Comparison of ENCODE assay signal across 8 cellular contexts in the genomic region with DNA sequence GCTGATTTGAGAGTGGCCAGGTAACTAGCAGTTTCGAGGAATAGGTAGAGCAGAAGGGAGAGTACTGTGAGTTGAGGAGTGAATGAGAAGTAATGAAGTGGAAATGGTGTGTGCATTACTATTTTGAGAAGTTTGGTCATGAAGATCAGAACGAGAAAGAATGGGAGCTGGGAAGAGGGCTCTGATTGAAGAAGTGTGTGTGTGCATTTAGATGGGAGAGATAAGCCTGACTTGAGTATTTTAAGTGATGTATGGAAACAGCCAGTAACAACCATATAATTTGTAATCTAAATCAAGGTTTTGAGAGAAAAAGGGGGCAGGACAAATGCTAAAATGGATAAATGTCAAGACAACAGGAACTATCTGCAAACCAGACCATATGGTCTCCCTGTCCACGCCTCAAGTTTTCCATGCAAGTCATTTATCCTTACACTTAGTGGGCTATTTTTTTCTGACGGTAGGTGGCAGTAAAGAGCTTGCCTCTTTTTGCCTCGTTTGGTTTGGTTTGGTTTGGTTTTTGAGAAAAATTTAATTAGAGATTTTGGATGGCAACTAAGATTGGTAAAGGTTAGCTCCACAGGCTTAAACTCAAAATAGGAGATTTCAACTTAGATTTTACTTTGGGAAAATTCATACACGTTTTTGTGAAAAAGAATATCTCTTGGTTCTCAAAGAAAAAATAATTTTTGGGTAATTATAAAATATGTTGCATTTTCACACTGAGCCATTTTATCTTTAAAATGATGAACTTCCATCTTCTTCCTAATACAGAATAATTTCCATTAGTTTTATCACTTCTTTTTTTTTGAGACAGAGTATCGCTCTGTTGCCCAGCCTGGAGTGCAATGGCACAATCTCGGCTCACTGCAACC. TPM values are rescaled to one million over a fixed set of nuclear protein-coding genes. Genes with fewer than 3 reads are reported as not detected.
A peak's percentile ranks its signal among the peaks of the same experiment; 100 is the strongest.
DNase-seq lines count a peak whose midpoint lies in the region; ATAC-seq and TF ChIP-seq lines count a peak whose summit lies in the region.

No MANE protein-coding gene starts in this region.

- H3K27ac ChIP-seq in Panc1 (ENCODE audit: low read length) (no peak overlapping the region), right lobe of liver (no peak overlapping the region), tibial nerve (no peak overlapping the region)

- in situ Hi-C loops in Panc1 (cut with HindIII; ENCODE audit: low pct_unique_long_range_greater_than_20kb, low sequenced_read_pairs) = no loop called here

- H3K9me3 ChIP-seq in Panc1 (ENCODE audit: control insufficient read depth, insufficient read depth, low read depth, low read length) (no peaks in the 10 kb centered on the region), right lobe of liver (no peaks in the 10 kb centered on the region), tibial nerve (no peaks in the 10 kb centered on the region)

- DNase-seq in activated CD8-positive, alpha-beta memory T cell treated with anti-CD3 and anti-CD28 coated beads, Interleukin-2, amount 50 U/mL, for 4 hours = peak; percentile 21
- DNase-seq in activated CD8-positive, alpha-beta memory T cell treated with anti-CD3 and anti-CD28 coated beads for 24 hours = no peak
- DNase-seq in Kasumi-1 (lab: John Stamatoyannopoulos, UW) (peak; percentile 69 to 82), Panc1 (ENCODE audit: low read depth, low spot score) (no peak), right lobe of liver (no peak), tibial nerve (ENCODE audit: low spot score in 2 of 2) (peak in 1 of 2 donors; percentile 91)
- DNase-seq in central memory CD4-positive, alpha-beta T cell = peak; percentile 54

- no peak overlapping the region for H3K4me3 ChIP-seq in Panc1 (ENCODE audit: low read depth in 2 of 2, low read length in 2 of 2)
- no peak overlapping the region for H3K4me3 ChIP-seq in right lobe of liver
- no peak overlapping the region for H3K4me3 ChIP-seq in tibial nerve

- TF ChIP-seq CTCF in Panc1 (IDR thresholded peaks at IDR 0.05) = peak; percentile 89
- peak; percentile 78 to 94 (median 91) for TF ChIP-seq CTCF in right lobe of liver (IDR thresholded peaks at IDR 0.05)
- TF ChIP-seq CTCF in tibial nerve (IDR thresholded peaks at IDR 0.05) = peak; percentile 73 to 92 (median 88)

- TF ChIP-seq POLR2A in right lobe of liver (IDR thresholded peaks at IDR 0.05) = no peak
- no peak for TF ChIP-seq POLR2A in tibial nerve (IDR thresholded peaks at IDR 0.05)

- H3K4me1 ChIP-seq in Panc1 (ENCODE audit: control insufficient read depth, insufficient read depth, low read length) = no peaks in the 10 kb centered on the region
- H3K4me1 ChIP-seq in right lobe of liver = no peaks in the 10 kb centered on the region
- H3K4me1 ChIP-seq in tibial nerve = no peaks in the 10 kb centered on the region

- intact Hi-C loops in Panc1 (cut with micrococcal nuclease; ENCODE audit: unreplicated experiment) (loop anchor here (5.0 kb wide), 2 partner anchors 89 to 459 kb away; no protein-coding TSS in a partner anchor), right lobe of liver (cut with DNase I) (no loop called here)

- H3K27me3 ChIP-seq in Panc1 (ENCODE audit: control insufficient read depth, insufficient read depth, low read length) = no peaks in the 10 kb centered on the region
- no peaks in the 10 kb centered on the region for H3K27me3 ChIP-seq in right lobe of liver
- no peaks in the 10 kb centered on the region for H3K27me3 ChIP-seq in tibial nerve

- CTCF ChIA-PET in Panc1 (lab: Charles Lee) = interaction anchor here (0.6 to 0.8 kb wide), 3 partner anchors 242 to 458 kb away, joined by 3 to 4 read pairs (median 3); no protein-coding TSS in a partner anchor

- WGBS in right lobe of liver (ENCODE audit: insufficient coverage, low coverage, low lambda C conversion rate, missing lambda C conversion rate) = 35% methylated on average over 8 of the region's 8 CpGs
- WGBS in tibial nerve, 2 donors = 38 to 40% methylated on average over 8 of the region's 8 CpGs

- no peaks in the 10 kb centered on the region for H3K36me3 ChIP-seq in Panc1 (ENCODE audit: control insufficient read depth, insufficient read depth, low read length)
- no peaks in the 10 kb centered on the region for H3K36me3 ChIP-seq in right lobe of liver
- no peaks in the 10 kb centered on the region for H3K36me3 ChIP-seq in tibial nerve

- BruUV-seq in Panc1 (replicated peaks; lab: Mats Ljungman, UMichigan) = no TSS peak

- POLR2A ChIA-PET in Panc1 (lab: Charles Lee) = no interaction called here

- ATAC-seq in Panc1 (peak; percentile 74), right lobe of liver (peak; percentile 68 to 86 (median 84)), HG02678 (IDR thresholded peaks at IDR 0.05; ENCODE audit: unreplicated experiment) (no peak)

- no peak for TF ChIP-seq EP300 in tibial nerve (IDR thresholded peaks at IDR 0.05)

RNA-seq across cellular contexts. Expression of gene B3GALNT2, which starts 9.5 kb away (rescaled TPM):
- total RNA-seq in Panc1 (2021; ENCODE audit: unreplicated experiment) (40.7 TPM), right lobe of liver (10 to 100 TPM in 3 of 6 experiments, 1 to 10 TPM in 3; 7.0 to 15.5 (median 9.1) TPM), tibial nerve (10 to 100 TPM; 17.0 to 27.3 (median 18.1) TPM)
- polyA plus RNA-seq in Panc1 (2012; ENCODE audit: insufficient read length) = 22.5 TPM

Comparison
In these comparisons a context has a peak if more than half of its experiments do, and no peak if none do; other contexts are left out.
1. DNase-seq: peak in activated CD8-positive, alpha-beta memory T cell treated with anti-CD3 and anti-CD28 coated beads, Interleukin-2, amount 50 U/mL, for 4 hours (single experiment), Kasumi-1 (2 of 2) and central memory CD4-positive, alpha-beta T cell (single experiment); none in activated CD8-positive, alpha-beta memory T cell treated with anti-CD3 and anti-CD28 coated beads for 24 hours (single experiment), Panc1 (single experiment) and right lobe of liver (0 of 3).
2. Peak in every context shown above with its lines, with median percentiles within 50 percentile points of each other: CTCF ChIP-seq.